Comparison of ENCODE assay signal across 1 cellular context in the genomic region with DNA sequence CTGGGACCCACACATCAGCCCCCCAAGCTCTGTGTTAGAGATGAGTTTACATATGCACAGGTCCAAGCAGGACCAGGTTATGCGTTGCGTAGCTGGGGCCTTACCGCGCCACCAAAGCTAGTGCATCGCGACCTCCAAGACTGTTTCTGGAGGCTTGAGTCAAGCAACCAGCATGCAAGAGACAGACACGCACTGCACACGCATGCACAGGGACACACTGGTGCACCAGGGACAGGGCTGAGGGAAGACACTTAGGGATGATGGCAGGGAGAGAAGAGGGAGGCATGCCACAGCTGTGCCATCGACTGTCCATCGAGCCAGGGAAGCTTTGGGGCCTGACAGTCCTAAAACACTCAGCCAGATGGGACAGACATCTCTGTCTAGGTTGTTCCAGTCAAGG.
TF ChIP-seq lines count a peak whose summit lies in the region.

No MANE protein-coding gene starts in this region.

TF ChIP-seq in H1, 55 proteins besides CTCF, POLR2A, EP300 and RAD21 (continued from another document):
- TF ChIP-seq, protein P1, sequence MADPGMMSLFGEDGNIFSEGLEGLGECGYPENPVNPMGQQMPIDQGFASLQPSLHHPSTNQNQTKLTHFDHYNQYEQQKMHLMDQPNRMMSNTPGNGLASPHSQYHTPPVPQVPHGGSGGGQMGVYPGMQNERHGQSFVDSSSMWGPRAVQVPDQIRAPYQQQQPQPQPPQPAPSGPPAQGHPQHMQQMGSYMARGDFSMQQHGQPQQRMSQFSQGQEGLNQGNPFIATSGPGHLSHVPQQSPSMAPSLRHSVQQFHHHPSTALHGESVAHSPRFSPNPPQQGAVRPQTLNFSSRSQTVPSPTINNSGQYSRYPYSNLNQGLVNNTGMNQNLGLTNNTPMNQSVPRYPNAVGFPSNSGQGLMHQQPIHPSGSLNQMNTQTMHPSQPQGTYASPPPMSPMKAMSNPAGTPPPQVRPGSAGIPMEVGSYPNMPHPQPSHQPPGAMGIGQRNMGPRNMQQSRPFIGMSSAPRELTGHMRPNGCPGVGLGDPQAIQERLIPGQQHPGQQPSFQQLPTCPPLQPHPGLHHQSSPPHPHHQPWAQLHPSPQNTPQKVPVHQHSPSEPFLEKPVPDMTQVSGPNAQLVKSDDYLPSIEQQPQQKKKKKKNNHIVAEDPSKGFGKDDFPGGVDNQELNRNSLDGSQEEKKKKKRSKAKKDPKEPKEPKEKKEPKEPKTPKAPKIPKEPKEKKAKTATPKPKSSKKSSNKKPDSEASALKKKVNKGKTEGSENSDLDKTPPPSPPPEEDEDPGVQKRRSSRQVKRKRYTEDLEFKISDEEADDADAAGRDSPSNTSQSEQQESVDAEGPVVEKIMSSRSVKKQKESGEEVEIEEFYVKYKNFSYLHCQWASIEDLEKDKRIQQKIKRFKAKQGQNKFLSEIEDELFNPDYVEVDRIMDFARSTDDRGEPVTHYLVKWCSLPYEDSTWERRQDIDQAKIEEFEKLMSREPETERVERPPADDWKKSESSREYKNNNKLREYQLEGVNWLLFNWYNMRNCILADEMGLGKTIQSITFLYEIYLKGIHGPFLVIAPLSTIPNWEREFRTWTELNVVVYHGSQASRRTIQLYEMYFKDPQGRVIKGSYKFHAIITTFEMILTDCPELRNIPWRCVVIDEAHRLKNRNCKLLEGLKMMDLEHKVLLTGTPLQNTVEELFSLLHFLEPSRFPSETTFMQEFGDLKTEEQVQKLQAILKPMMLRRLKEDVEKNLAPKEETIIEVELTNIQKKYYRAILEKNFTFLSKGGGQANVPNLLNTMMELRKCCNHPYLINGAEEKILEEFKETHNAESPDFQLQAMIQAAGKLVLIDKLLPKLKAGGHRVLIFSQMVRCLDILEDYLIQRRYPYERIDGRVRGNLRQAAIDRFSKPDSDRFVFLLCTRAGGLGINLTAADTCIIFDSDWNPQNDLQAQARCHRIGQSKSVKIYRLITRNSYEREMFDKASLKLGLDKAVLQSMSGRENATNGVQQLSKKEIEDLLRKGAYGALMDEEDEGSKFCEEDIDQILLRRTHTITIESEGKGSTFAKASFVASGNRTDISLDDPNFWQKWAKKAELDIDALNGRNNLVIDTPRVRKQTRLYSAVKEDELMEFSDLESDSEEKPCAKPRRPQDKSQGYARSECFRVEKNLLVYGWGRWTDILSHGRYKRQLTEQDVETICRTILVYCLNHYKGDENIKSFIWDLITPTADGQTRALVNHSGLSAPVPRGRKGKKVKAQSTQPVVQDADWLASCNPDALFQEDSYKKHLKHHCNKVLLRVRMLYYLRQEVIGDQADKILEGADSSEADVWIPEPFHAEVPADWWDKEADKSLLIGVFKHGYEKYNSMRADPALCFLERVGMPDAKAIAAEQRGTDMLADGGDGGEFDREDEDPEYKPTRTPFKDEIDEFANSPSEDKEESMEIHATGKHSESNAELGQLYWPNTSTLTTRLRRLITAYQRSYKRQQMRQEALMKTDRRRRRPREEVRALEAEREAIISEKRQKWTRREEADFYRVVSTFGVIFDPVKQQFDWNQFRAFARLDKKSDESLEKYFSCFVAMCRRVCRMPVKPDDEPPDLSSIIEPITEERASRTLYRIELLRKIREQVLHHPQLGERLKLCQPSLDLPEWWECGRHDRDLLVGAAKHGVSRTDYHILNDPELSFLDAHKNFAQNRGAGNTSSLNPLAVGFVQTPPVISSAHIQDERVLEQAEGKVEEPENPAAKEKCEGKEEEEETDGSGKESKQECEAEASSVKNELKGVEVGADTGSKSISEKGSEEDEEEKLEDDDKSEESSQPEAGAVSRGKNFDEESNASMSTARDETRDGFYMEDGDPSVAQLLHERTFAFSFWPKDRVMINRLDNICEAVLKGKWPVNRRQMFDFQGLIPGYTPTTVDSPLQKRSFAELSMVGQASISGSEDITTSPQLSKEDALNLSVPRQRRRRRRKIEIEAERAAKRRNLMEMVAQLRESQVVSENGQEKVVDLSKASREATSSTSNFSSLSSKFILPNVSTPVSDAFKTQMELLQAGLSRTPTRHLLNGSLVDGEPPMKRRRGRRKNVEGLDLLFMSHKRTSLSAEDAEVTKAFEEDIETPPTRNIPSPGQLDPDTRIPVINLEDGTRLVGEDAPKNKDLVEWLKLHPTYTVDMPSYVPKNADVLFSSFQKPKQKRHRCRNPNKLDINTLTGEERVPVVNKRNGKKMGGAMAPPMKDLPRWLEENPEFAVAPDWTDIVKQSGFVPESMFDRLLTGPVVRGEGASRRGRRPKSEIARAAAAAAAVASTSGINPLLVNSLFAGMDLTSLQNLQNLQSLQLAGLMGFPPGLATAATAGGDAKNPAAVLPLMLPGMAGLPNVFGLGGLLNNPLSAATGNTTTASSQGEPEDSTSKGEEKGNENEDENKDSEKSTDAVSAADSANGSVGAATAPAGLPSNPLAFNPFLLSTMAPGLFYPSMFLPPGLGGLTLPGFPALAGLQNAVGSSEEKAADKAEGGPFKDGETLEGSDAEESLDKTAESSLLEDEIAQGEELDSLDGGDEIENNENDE (IDR thresholded peaks at IDR 0.05; ENCODE audit: insufficient replicate concordance, low read length) = no peak
- no peak for TF ChIP-seq TAF7 (optimal IDR thresholded peaks at IDR 0.05; ENCODE audit: borderline replicate concordance, low read depth, low read length)
- TF ChIP-seq ATF3 (IDR thresholded peaks at IDR 0.05; ENCODE audit: insufficient read depth, low read depth, low read length) = no peak
- no peak for TF ChIP-seq ZNF274 (IDR thresholded peaks at IDR 0.05; ENCODE audit: borderline replicate concordance, extremely low read depth, low read length)
- no peak for TF ChIP-seq YY1 (IDR thresholded peaks at IDR 0.05; ENCODE audit: low read depth, low read length)
- TF ChIP-seq CTBP2 (IDR thresholded peaks at IDR 0.05; ENCODE audit: borderline replicate concordance, insufficient read depth, insufficient read length, low read length) = no peak
- TF ChIP-seq SP1 (IDR thresholded peaks at IDR 0.05; ENCODE audit: low read depth, low read length) = no peak
- no peak for TF ChIP-seq RFX5 (IDR thresholded peaks at IDR 0.05; ENCODE audit: borderline replicate concordance, low read depth, low read length)
- TF ChIP-seq CREB1 (IDR thresholded peaks at IDR 0.05) = no peak
